In genomic region chr21:33247596-33247995, GRCh38 we compare ENCODE assay signal across 17 cellular contexts. TPM values are rescaled to one million over a fixed set of nuclear protein-coding genes. Genes with fewer than 3 reads are reported as not detected.
DNase-seq lines count a peak whose midpoint lies in the region; ATAC-seq and TF ChIP-seq lines count a peak whose summit lies in the region.
"Had no signal": no experiment of that assay in that cellular context is flagged by ENCODE, and none has a peak within 500 bp of the region (broad histone marks: within the 10 kb centered on the region; RNA-seq: fewer than 3 reads in every experiment).

No MANE protein-coding gene starts in this region.

- CTCF ChIA-PET in activated CD8-positive, alpha-beta memory T cell treated with anti-CD3 and anti-CD28 coated beads, Interleukin-2, amount 10 ng/mL, durations not matched to agents 7 days and 5 days (lab: Charles Lee) = interaction anchor here (1.6 kb wide), 1 partner anchor 114 kb away, joined by 3 read pairs; no protein-coding TSS in a partner anchor

- peak overlapping the region; percentile 73 for H3K27ac ChIP-seq in HL-60 (replicated peaks)
- H3K27ac ChIP-seq: breast epithelium, ovary, skin epidermis, upper lobe of right lung had no signal

- no peaks in the 10 kb centered on the region for H3K27me3 ChIP-seq in HL-60 (ENCODE audit: insufficient read depth, poor library complexity, severe bottlenecking)
- H3K27me3 ChIP-seq: breast epithelium, ovary, upper lobe of right lung had no signal

- H3K4me3 Mint-ChIP-seq in activated CD8-positive, alpha-beta memory T cell treated with anti-CD3 and anti-CD28 coated beads, Interleukin-2, amount 10 ng/mL, durations not matched to agents 7 days and 5 days = no peak overlapping the region
- H3K4me3 Mint-ChIP-seq in activated T-helper 17 cell treated with anti-CD3 and anti-CD28 coated beads, Interleukin-2, amount 50 U/mL, for 72 hours = peak overlapping the region; percentile 19
- H3K4me3 Mint-ChIP-seq in natural killer cell treated with Interleukin-12 subunit alpha and Interleukin-12 subunit beta and Interleukin-15 and Interleukin-18, amount 100 ng/mL, for 72 hours = no peak overlapping the region

- no peak for DNase-seq in activated CD8-positive, alpha-beta memory T cell treated with anti-CD3 and anti-CD28 coated beads, Interleukin-2, amount 10 ng/mL, durations not matched to agents 7 days and 5 days
- no peak for DNase-seq in activated CD8-positive, alpha-beta memory T cell treated with anti-CD3 and anti-CD28 coated beads, Interleukin-2, amount 50 U/mL, for 48 hours
- DNase-seq in HL-60 (ENCODE audit: low read depth in 1 of 2, low spot score in 1 of 2) = peak; percentile 65 to 80
- no peak for DNase-seq in natural killer cell treated with Interleukin-12 subunit alpha and Interleukin-12 subunit beta and Interleukin-15 and Interleukin-18, amount 100 ng/mL, for 72 hours (ENCODE audit: low spot score)
- no peak for DNase-seq in inferior parietal cortex (ENCODE audit: extremely low spot score)
- DNase-seq in HCEC 1CT = no peak
- no peak for DNase-seq in central memory CD4-positive, alpha-beta T cell
- DNase-seq: effector CD4-positive, alpha-beta T cell; hypothalamus; mucosa of descending colon; NCI-H1105 treated with DMSO at 0.1 percent for 48 hours; NCI-H2227 treated with DMSO at 0.1 percent for 48 hours; ovary; upper lobe of right lung had no signal

- H3K36me3 Mint-ChIP-seq in activated CD8-positive, alpha-beta memory T cell treated with anti-CD3 and anti-CD28 coated beads, Interleukin-2, amount 10 ng/mL, durations not matched to agents 7 days and 5 days = peaks cover 82% of the 10 kb centered on the region
- H3K36me3 Mint-ChIP-seq in activated T-helper 17 cell treated with anti-CD3 and anti-CD28 coated beads, Interleukin-2, amount 50 U/mL, for 72 hours (ENCODE audit: low read depth) = peaks cover 100% of the 10 kb centered on the region
- peaks cover 42% of the 10 kb centered on the region for H3K36me3 Mint-ChIP-seq in natural killer cell treated with Interleukin-12 subunit alpha and Interleukin-12 subunit beta and Interleukin-15 and Interleukin-18, amount 100 ng/mL, for 72 hours

- H3K4me3 ChIP-seq in HL-60 (replicated peaks; ENCODE audit: insufficient read depth, low read length) = no peak overlapping the region
- H3K4me3 ChIP-seq: breast epithelium, mucosa of descending colon, ovary, skin epidermis, upper lobe of right lung had no signal

- no peaks in the 10 kb centered on the region for H3K27me3 Mint-ChIP-seq in activated CD8-positive, alpha-beta memory T cell treated with anti-CD3 and anti-CD28 coated beads, Interleukin-2, amount 10 ng/mL, durations not matched to agents 7 days and 5 days
- H3K27me3 Mint-ChIP-seq in activated T-helper 17 cell treated with anti-CD3 and anti-CD28 coated beads, Interleukin-2, amount 50 U/mL, for 72 hours = no peaks in the 10 kb centered on the region
- H3K27me3 Mint-ChIP-seq in natural killer cell treated with Interleukin-12 subunit alpha and Interleukin-12 subunit beta and Interleukin-15 and Interleukin-18, amount 100 ng/mL, for 72 hours = no peaks in the 10 kb centered on the region

- no peak for ATAC-seq in activated CD8-positive, alpha-beta memory T cell treated with anti-CD3 and anti-CD28 coated beads, Interleukin-2, amount 10 ng/mL, durations not matched to agents 7 days and 5 days
- no peak for ATAC-seq in activated T-helper 17 cell treated with anti-CD3 and anti-CD28 coated beads, Interleukin-2, amount 50 U/mL, for 72 hours (replicated peaks)
- ATAC-seq in natural killer cell treated with Interleukin-12 subunit alpha and Interleukin-12 subunit beta and Interleukin-15 and Interleukin-18, amount 100 ng/mL, for 72 hours = no peak
- ATAC-seq: mucosa of descending colon, upper lobe of right lung had no signal

- peak overlapping the region; percentile 8 for H3K27ac Mint-ChIP-seq in activated CD8-positive, alpha-beta memory T cell treated with anti-CD3 and anti-CD28 coated beads, Interleukin-2, amount 10 ng/mL, durations not matched to agents 7 days and 5 days
- peak overlapping the region; percentile 37 for H3K27ac Mint-ChIP-seq in activated T-helper 17 cell treated with anti-CD3 and anti-CD28 coated beads, Interleukin-2, amount 50 U/mL, for 72 hours
- peak overlapping the region; percentile 30 to 72 for H3K27ac Mint-ChIP-seq in natural killer cell treated with Interleukin-12 subunit alpha and Interleukin-12 subunit beta and Interleukin-15 and Interleukin-18, amount 100 ng/mL, for 72 hours

- H3K4me1 Mint-ChIP-seq in activated CD8-positive, alpha-beta memory T cell treated with anti-CD3 and anti-CD28 coated beads, Interleukin-2, amount 10 ng/mL, durations not matched to agents 7 days and 5 days = peaks cover 53% of the 10 kb centered on the region
- peaks cover 37% of the 10 kb centered on the region for H3K4me1 Mint-ChIP-seq in activated T-helper 17 cell treated with anti-CD3 and anti-CD28 coated beads, Interleukin-2, amount 50 U/mL, for 72 hours
- H3K4me1 Mint-ChIP-seq in natural killer cell treated with Interleukin-12 subunit alpha and Interleukin-12 subunit beta and Interleukin-15 and Interleukin-18, amount 100 ng/mL, for 72 hours (ENCODE audit: low read depth in 2 of 2) = peaks cover 60 to 72% of the 10 kb centered on the region in 2 donors

- no peaks in the 10 kb centered on the region for H3K9me3 Mint-ChIP-seq in activated CD8-positive, alpha-beta memory T cell treated with anti-CD3 and anti-CD28 coated beads, Interleukin-2, amount 10 ng/mL, durations not matched to agents 7 days and 5 days (ENCODE audit: low read depth)
- H3K9me3 Mint-ChIP-seq in activated T-helper 17 cell treated with anti-CD3 and anti-CD28 coated beads, Interleukin-2, amount 50 U/mL, for 72 hours = no peaks in the 10 kb centered on the region
- H3K9me3 Mint-ChIP-seq in natural killer cell treated with Interleukin-12 subunit alpha and Interleukin-12 subunit beta and Interleukin-15 and Interleukin-18, amount 100 ng/mL, for 72 hours = no peaks in the 10 kb centered on the region

- no peak for TF ChIP-seq CTCF in HL-60 (IDR thresholded peaks at IDR 0.05; ENCODE audit: insufficient read depth, low read length)

RNA-seq across cellular contexts. Expression of gene IFNAR2, which starts 17.9 kb away (rescaled TPM):
- 10 to 100 TPM; 45.8 to 54.9 TPM for total RNA-seq in activated CD8-positive, alpha-beta memory T cell treated with anti-CD3 and anti-CD28 coated beads, Interleukin-2, amount 10 ng/mL, durations not matched to agents 7 days and 5 days
- 10 to 100 TPM; 34.6 to 35.4 TPM for total RNA-seq in activated T-helper 17 cell treated with anti-CD3 and anti-CD28 coated beads, Interleukin-2, amount 50 U/mL, for 72 hours
- total RNA-seq in natural killer cell treated with Interleukin-12 subunit alpha and Interleukin-12 subunit beta and Interleukin-15 and Interleukin-18, amount 100 ng/mL, for 72 hours = 10 to 100 TPM; 16.9 to 17.6 TPM

RNA-seq across cellular contexts. Expression of gene IL10RB, which starts 18.6 kb away (rescaled TPM):
- total RNA-seq in activated CD8-positive, alpha-beta memory T cell treated with anti-CD3 and anti-CD28 coated beads, Interleukin-2, amount 10 ng/mL, durations not matched to agents 7 days and 5 days = 10 to 100 TPM; 30.9 to 34.9 TPM
- 10 to 100 TPM; 30.1 to 46.7 TPM for total RNA-seq in activated T-helper 17 cell treated with anti-CD3 and anti-CD28 coated beads, Interleukin-2, amount 50 U/mL, for 72 hours
- 10 to 100 TPM; 19.9 to 22.2 TPM for total RNA-seq in natural killer cell treated with Interleukin-12 subunit alpha and Interleukin-12 subunit beta and Interleukin-15 and Interleukin-18, amount 100 ng/mL, for 72 hours

Comparison
In these comparisons a context has a peak if more than half of its experiments do, and no peak if none do; other contexts are left out.
1. DNase-seq: peak in HL-60 (2 of 2); none in activated CD8-positive, alpha-beta memory T cell treated with anti-CD3 and anti-CD28 coated beads, Interleukin-2, amount 10 ng/mL, durations not matched to agents 7 days and 5 days (single experiment), activated CD8-positive, alpha-beta memory T cell treated with anti-CD3 and anti-CD28 coated beads, Interleukin-2, amount 50 U/mL, for 48 hours (single experiment), natural killer cell treated with Interleukin-12 subunit alpha and Interleukin-12 subunit beta and Interleukin-15 and Interleukin-18, amount 100 ng/mL, for 72 hours (single experiment), inferior parietal cortex (single experiment), HCEC 1CT (single experiment) and central memory CD4-positive, alpha-beta T cell (single experiment).
2. Peak in every context shown above with its lines, with median percentiles within 50 percentile points of each other: H3K27ac Mint-ChIP-seq.